In the genomic region with DNA sequence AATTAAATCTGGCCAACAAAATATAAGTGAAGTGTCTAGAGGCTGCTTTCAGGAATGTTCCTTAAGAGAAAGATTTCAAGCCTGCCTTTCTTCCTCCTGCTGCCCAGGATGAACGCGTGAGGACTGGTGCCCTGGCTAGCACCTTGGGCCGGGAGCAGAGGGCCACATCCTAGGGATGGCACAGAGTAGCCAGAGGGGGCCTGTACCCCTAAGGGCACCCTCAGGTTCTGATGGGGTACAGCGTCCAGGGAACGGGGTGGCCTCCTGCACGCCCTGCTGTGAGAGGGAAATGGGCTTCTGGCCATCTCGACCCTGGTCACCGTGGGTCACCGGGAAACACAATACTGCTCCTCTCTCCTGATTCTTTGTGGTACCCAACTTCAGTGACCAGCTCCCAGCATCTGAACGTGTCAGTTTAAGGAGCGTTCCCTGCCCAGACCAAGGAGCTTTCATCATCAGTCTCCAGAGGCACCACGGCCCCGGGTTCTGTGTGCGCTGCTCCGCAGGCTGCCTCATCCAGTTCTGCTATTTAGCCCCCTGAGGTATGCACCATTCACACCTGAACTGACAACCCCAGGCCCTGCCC, we compare ENCODE assay signal across 16 cellular contexts. TPM values are rescaled to one million over a fixed set of nuclear protein-coding genes. Genes with fewer than 3 reads are reported as not detected.
DNase-seq lines count a peak whose midpoint lies in the region; ATAC-seq, FAIRE-seq and TF ChIP-seq lines count a peak whose summit lies in the region.
"Had no signal": no experiment of that assay in that cellular context is flagged by ENCODE, and none has a peak within 500 bp of the region (broad histone marks: within the 10 kb centered on the region; RNA-seq: fewer than 3 reads in every experiment).

No MANE protein-coding gene starts in this region.

- H2AFZ ChIP-seq in IMR-90 (replicated peaks; ENCODE audit: low read length, poor library complexity) (no peak overlapping the region), astrocyte (ENCODE audit: low read depth, low read length) (no peak overlapping the region), keratinocyte (ENCODE audit: control insufficient read depth, low read length) (no peak overlapping the region), smooth muscle cell (ENCODE audit: low read depth) (no peak overlapping the region)

- H3K79me2 ChIP-seq in astrocyte (ENCODE audit: insufficient read depth, low read length) (peaks cover 23% of the 10 kb centered on the region), keratinocyte (ENCODE audit: control insufficient read depth, insufficient read depth, low read length) (peaks cover 17% of the 10 kb centered on the region), smooth muscle cell (ENCODE audit: low read depth) (peaks cover 17% of the 10 kb centered on the region)

- TF ChIP-seq RAD21 in IMR-90 (IDR thresholded peaks at IDR 0.05; ENCODE audit: low read length), result no peak

- H4K8ac ChIP-seq in IMR-90 (ENCODE audit: low read depth in 2 of 2, low read length in 2 of 2), result no peak overlapping the region

- H4K20me1 ChIP-seq in IMR-90 (ENCODE audit: insufficient read depth, low read length) (peaks cover 47% of the 10 kb centered on the region), astrocyte (ENCODE audit: insufficient read depth, low read length) (peaks cover 75% of the 10 kb centered on the region), keratinocyte (ENCODE audit: control insufficient read depth, extremely low read depth, insufficient read depth, low read length) (peaks cover 5% of the 10 kb centered on the region), smooth muscle cell (ENCODE audit: low read depth) (peaks cover 71% of the 10 kb centered on the region)

- FAIRE-seq in astrocyte (lab: Jason Lieb, UNC), result no peak
- FAIRE-seq in keratinocyte (lab: Jason Lieb, UNC), result no peak

- H3K9ac ChIP-seq in IMR-90 (ENCODE audit: low read depth, low read length) (no peak overlapping the region), astrocyte (ENCODE audit: low read length) (peak overlapping the region; percentile 35), keratinocyte (ENCODE audit: control insufficient read depth, extremely low read depth, insufficient read depth, low read length) (peak overlapping the region; percentile 19), smooth muscle cell (ENCODE audit: low read depth) (no peak overlapping the region)

- no peak overlapping the region for H2BK120ac ChIP-seq in IMR-90 (ENCODE audit: low read depth, low read length)

- no peak overlapping the region for H3K14ac ChIP-seq in IMR-90 (replicated peaks; ENCODE audit: low read depth, low read length)

- H3K36me3 ChIP-seq in IMR-90 (ENCODE audit: control insufficient read depth, insufficient read depth, low read length) (peaks cover 5% of the 10 kb centered on the region), astrocyte (ENCODE audit: insufficient read depth, low read length) (peaks cover 2% of the 10 kb centered on the region), keratinocyte (ENCODE audit: control insufficient read depth in 2 of 2, extremely low read depth in 1 of 2, insufficient read depth in 2 of 2, low read length in 2 of 2) (peaks cover 3 to 5% of the 10 kb centered on the region in 2 experiments), smooth muscle cell (ENCODE audit: low read depth) (no peaks in the 10 kb centered on the region)

- CTCF ChIA-PET in IMR-90 (lab: Yijun Ruan, JAX), result no interaction called here

- no peaks in the 10 kb centered on the region for H3K27me3 ChIP-seq in IMR-90 (ENCODE audit: control insufficient read depth, insufficient read depth, low read length)
- H3K27me3 ChIP-seq in astrocyte (ENCODE audit: insufficient read depth, low read length), result no peaks in the 10 kb centered on the region
- no peaks in the 10 kb centered on the region for H3K27me3 ChIP-seq in keratinocyte (ENCODE audit: control insufficient read depth, extremely low read depth, insufficient read depth, low read length)
- no peaks in the 10 kb centered on the region for H3K27me3 ChIP-seq in smooth muscle cell (ENCODE audit: low read depth)

- DNase-seq in IMR-90 (no peak), astrocyte (ENCODE audit: low read depth) (no peak), keratinocyte (ENCODE audit: low read depth, low spot score) (no peak), smooth muscle cell (lab: John Stamatoyannopoulos, UW; ENCODE audit: unreplicated experiment) (no peak), DMS153 (lab: John Stamatoyannopoulos, UW) (no peak), omental fat pad (ENCODE audit: low spot score) (no peak)
- no peak for DNase-seq in NK-92 treated with Interleukin-12 subunit alpha and Interleukin-12 subunit beta, amount 100 ng/mL, for 24 hours (lab: John Stamatoyannopoulos, UW)
- DNase-seq: DMS 273 treated with DMSO at 0.1 percent for 48 hours, H9, NCI-H1417 treated with DMSO at 0.1 percent for 48 hours, NCI-H2029 treated with DMSO at 0.1 percent for 48 hours, NCI-H345, NCI-H526 treated with DMSO at 0.1 percent for 48 hours, SHP77 had no signal

- peaks cover 22% of the 10 kb centered on the region for H3K4me1 ChIP-seq in IMR-90 (ENCODE audit: control insufficient read depth, insufficient read depth, low read length)
- peaks cover 32% of the 10 kb centered on the region for H3K4me1 ChIP-seq in astrocyte (ENCODE audit: insufficient read depth, low read length)
- peaks cover 28% of the 10 kb centered on the region for H3K4me1 ChIP-seq in keratinocyte (ENCODE audit: control insufficient read depth, extremely low read depth, insufficient read depth, low read length)
- H3K4me1 ChIP-seq in smooth muscle cell (ENCODE audit: low read depth), result peaks cover 7% of the 10 kb centered on the region

- H3K9me1 ChIP-seq in IMR-90 (ENCODE audit: insufficient read depth, low read length), result peaks cover 20% of the 10 kb centered on the region
- peaks cover 6% of the 10 kb centered on the region for H3K9me1 ChIP-seq in keratinocyte (ENCODE audit: control insufficient read depth, extremely low read depth, insufficient read depth, low read length)

- TF ChIP-seq POLR2A in IMR-90 (IDR thresholded peaks at IDR 0.05; ENCODE audit: low read depth, low read length), result no peak

- H3K27me3 Mint-ChIP-seq in astrocyte (ENCODE audit: low read depth, unreplicated experiment), result no peaks in the 10 kb centered on the region

- H3K9me3 Mint-ChIP-seq in astrocyte (ENCODE audit: unreplicated experiment), result no peaks in the 10 kb centered on the region
- H3K9me3 Mint-ChIP-seq: H9, IgD-negative memory B cell had no signal

- peaks cover 10% of the 10 kb centered on the region for H3K36me3 Mint-ChIP-seq in astrocyte (ENCODE audit: low read depth, unreplicated experiment)

- no peak for TF ChIP-seq CTCF in IMR-90 (conservative IDR thresholded peaks at IDR 0.05; ENCODE audit: low read depth, low read length)
- no peak for TF ChIP-seq CTCF in astrocyte (IDR thresholded peaks at IDR 0.05; ENCODE audit: insufficient read depth, low read depth, low read length)
- TF ChIP-seq CTCF in keratinocyte (optimal IDR thresholded peaks at IDR 0.05 in 1 of 3, IDR thresholded peaks at IDR 0.05 in 1 of 3, conservative IDR thresholded peaks at IDR 0.05 in 1 of 3; ENCODE audit: extremely low read depth in 1 of 3, insufficient read depth in 2 of 3, low read length in 3 of 3), result no peak
- no peak for TF ChIP-seq CTCF in smooth muscle cell (IDR thresholded peaks at IDR 0.05; ENCODE audit: borderline replicate concordance, insufficient read depth, poor library complexity, severe bottlenecking)
- no peak for TF ChIP-seq CTCF in omental fat pad (IDR thresholded peaks at IDR 0.05)

- POLR2A ChIA-PET in IMR-90 (lab: Charles Lee; ENCODE audit: unreplicated experiment), result no interaction called here

- H2AK5ac ChIP-seq in IMR-90 (ENCODE audit: low read depth, low read length), result peak overlapping the region; percentile 69

- peak overlapping the region; percentile 3; the same call in 1 of the 2 replicates for H3K4ac ChIP-seq in IMR-90 (ENCODE audit: low read depth, low read length)

- H3K4me3 ChIP-seq in IMR-90 (ENCODE audit: insufficient read depth, low read depth, low read length) (no peak overlapping the region), astrocyte (ENCODE audit: insufficient read depth, low read depth, low read length) (no peak overlapping the region), keratinocyte (ENCODE audit: control insufficient read depth in 2 of 3, extremely low read depth in 1 of 3, insufficient read depth in 2 of 3, low read depth in 1 of 3, low read length in 3 of 3) (no peak overlapping the region), smooth muscle cell (no peak overlapping the region)

- no peak overlapping the region for H4K5ac ChIP-seq in IMR-90 (ENCODE audit: low read depth, low read length)

- intact Hi-C loops in IMR-90 (cut with micrococcal nuclease), result loop anchor here (5.0 kb wide), 1 partner anchor 35 kb away; no protein-coding TSS in a partner anchor

- H2BK5ac ChIP-seq in IMR-90 (ENCODE audit: low read depth, low read length, poor library complexity, severe bottlenecking), result no peak overlapping the region

- WGBS in IMR-90 (ENCODE audit: extremely low coverage in 2 of 2, insufficient read length in 1 of 2), 2 experiments, result 100% methylated on average over 1 of the region's 15 CpGs; no CpG with 5 or more reads in 1 of the 2 experiments
- WGBS in smooth muscle cell (ENCODE audit: low lambda C conversion rate), result 97% methylated on average over 15 of the region's 15 CpGs

- no peak overlapping the region for H3K27ac ChIP-seq in IMR-90 (ENCODE audit: insufficient read depth, low read length)
- peak overlapping the region; percentile 59 for H3K27ac ChIP-seq in astrocyte (ENCODE audit: low read depth, low read length)
- peak overlapping the region; percentile 13 for H3K27ac ChIP-seq in keratinocyte (ENCODE audit: control insufficient read depth, insufficient read depth, low read length)
- peak overlapping the region; percentile 70 for H3K27ac ChIP-seq in smooth muscle cell (ENCODE audit: low read depth)

- no peak for ATAC-seq in IMR-90 (ENCODE audit: low read depth)
- no peak for ATAC-seq in omental fat pad (ENCODE audit: low FRiP score)
- no peak for ATAC-seq in HG03342 (IDR thresholded peaks at IDR 0.05; ENCODE audit: unreplicated experiment)

- H2AK9ac ChIP-seq in IMR-90 (replicated peaks; ENCODE audit: low read depth, low read length, poor library complexity), result peak overlapping the region; percentile 8

- H3K56ac ChIP-seq in IMR-90 (ENCODE audit: extremely low read depth, insufficient read depth, low read length), result no peak overlapping the region

- dilution Hi-C loops in IMR-90 (cut with HindIII; ENCODE audit: low sequenced_read_pairs, unreplicated experiment), result no loop called here
- dilution Hi-C loops in keratinocyte (cut with MboI; ENCODE audit: extremely low pct_ligation_motif_present, low sequenced_read_pairs), result no loop called here

- peaks cover 19 to 76% of the 10 kb centered on the region in 2 experiments; a peak in 3 of 4 replicates for H3K79me1 ChIP-seq in IMR-90 (ENCODE audit: low read depth in 1 of 2, low read length in 2 of 2)

- no peak overlapping the region for H4K91ac ChIP-seq in IMR-90 (ENCODE audit: insufficient read depth, low read depth, low read length)

- no peak overlapping the region for H2BK15ac ChIP-seq in IMR-90 (ENCODE audit: low read depth, low read length)

- BruUV-seq in IMR-90 (replicated peaks; lab: Mats Ljungman, UMichigan), result no TSS peak

- H3K4me1 Mint-ChIP-seq in astrocyte (ENCODE audit: low read depth, unreplicated experiment), result peaks cover 34% of the 10 kb centered on the region

- peak overlapping the region; percentile 45 for H3K4me3 Mint-ChIP-seq in astrocyte (ENCODE audit: unreplicated experiment)
- H3K4me3 Mint-ChIP-seq: H9, IgD-negative memory B cell had no signal

- peak overlapping the region; percentile 72 for H3K27ac Mint-ChIP-seq in astrocyte (ENCODE audit: unreplicated experiment)
- H3K27ac Mint-ChIP-seq: IgD-negative memory B cell had no signal

- no peak overlapping the region for H3K18ac ChIP-seq in IMR-90 (ENCODE audit: low read depth, low read length)

- no peak overlapping the region for H3K4me2 ChIP-seq in IMR-90 (ENCODE audit: low read depth, low read length)
- H3K4me2 ChIP-seq in astrocyte (ENCODE audit: low read length), result peak overlapping the region; percentile 2
- peak overlapping the region; percentile 59 for H3K4me2 ChIP-seq in keratinocyte (ENCODE audit: control insufficient read depth, extremely low read depth, insufficient read depth, low read depth, low read length)
- H3K4me2 ChIP-seq in smooth muscle cell, result peak overlapping the region; percentile 54

- in situ Hi-C loops in IMR-90 (cut with MboI; ENCODE audit: low sequenced_read_pairs), result no loop called here

- H3K23ac ChIP-seq in IMR-90 (ENCODE audit: low read depth, low read length), result no peak overlapping the region

- H3F3A ChIP-seq in smooth muscle cell (ENCODE audit: low read depth), result peaks cover 19% of the 10 kb centered on the region

- H2BK20ac ChIP-seq in IMR-90 (ENCODE audit: low read depth, low read length), result no peak overlapping the region

- H3K9me3 ChIP-seq in IMR-90 (ENCODE audit: control insufficient read depth, insufficient read depth, low read length), result no peaks in the 10 kb centered on the region
- no peaks in the 10 kb centered on the region for H3K9me3 ChIP-seq in astrocyte (ENCODE audit: insufficient read depth, low read depth, low read length)
- H3K9me3 ChIP-seq in keratinocyte (ENCODE audit: control insufficient read depth, low read depth, low read length), result no peaks in the 10 kb centered on the region
- no peaks in the 10 kb centered on the region for H3K9me3 ChIP-seq in smooth muscle cell (replicated peaks; ENCODE audit: low read depth)

RNA-seq across cellular contexts. Expression of gene MAP1LC3B, which starts 40.3 kb away (rescaled TPM):
- total RNA-seq in IMR-90 (2012; rRNA removed) (23.5 and 25.3 TPM in 2 replicates), astrocyte (206 and 221 TPM in 2 replicates), smooth muscle cell (67.5 and 77.5 TPM in 2 replicates), omental fat pad (100 to 1,000 TPM in 2 of 4 donors, 10 to 100 TPM in 2; 73.8 to 123 (median 97.8) TPM)
- polyA plus RNA-seq in IMR-90 (2012; rRNA removed) (46.9 and 57.7 TPM in 2 replicates), keratinocyte (43.6 to 50.3 TPM (median 46.3 TPM) in 3 replicates), smooth muscle cell (107 and 118 TPM in 2 replicates)
- polyA plus RNA-seq in IMR-90 (2012; cell fraction: cytosol; rRNA removed), result 30.4 and 40.6 TPM in 2 replicates
- polyA plus RNA-seq in IMR-90 (2012; cell fraction: nucleus; rRNA removed; ENCODE audit: low replicate concordance), result 7.3 and 33.0 TPM in 2 replicates
- polyA plus RNA-seq in keratinocyte (2011; ENCODE audit: low read depth), result 218 TPM
- polyA plus RNA-seq in keratinocyte (2011; cell fraction: cytosol; rRNA removed), result 61.5 and 109 TPM in 2 replicates
- polyA plus RNA-seq in keratinocyte (2011; cell fraction: nucleus; rRNA removed), result 39.9 and 43.2 TPM in 2 replicates
- 71.2 and 175 TPM in 2 replicates for polyA plus RNA-seq in keratinocyte (2012; ENCODE audit: low replicate concordance)
- 15.2 to 23.2 TPM (median 20.6 TPM) in 3 replicates for polyA minus RNA-seq in keratinocyte
- 37.2 TPM for polyA minus RNA-seq in keratinocyte (2011; cell fraction: cytosol; rRNA and poly(A)+ RNA removed)
- 12.5 and 26.0 TPM in 2 replicates for polyA minus RNA-seq in keratinocyte (2011; cell fraction: nucleus; rRNA and poly(A)+ RNA removed)

RNA-seq across cellular contexts. Expression of gene FBXO31, which starts 48.8 kb away (rescaled TPM):
- total RNA-seq in IMR-90 (2012; rRNA removed) (10.4 and 10.6 TPM in 2 replicates), astrocyte (33.4 and 34.9 TPM in 2 replicates), smooth muscle cell (9.3 and 25.6 TPM in 2 replicates), omental fat pad (100 to 1,000 TPM in 1 of 4 donors, 10 to 100 TPM in 3; 32.8 to 187 (median 61.9) TPM)
- polyA plus RNA-seq in IMR-90 (2012; rRNA removed) (16.9 and 20.7 TPM in 2 replicates), keratinocyte (12.9 to 22.3 TPM (median 17.0 TPM) in 3 replicates), smooth muscle cell (13.9 and 23.0 TPM in 2 replicates)
- polyA plus RNA-seq in IMR-90 (2012; cell fraction: cytosol; rRNA removed), result 10.1 and 14.2 TPM in 2 replicates
- 54.4 and 120 TPM in 2 replicates for polyA plus RNA-seq in IMR-90 (2012; cell fraction: nucleus; rRNA removed; ENCODE audit: low replicate concordance)
- 20.8 TPM for polyA plus RNA-seq in keratinocyte (2011; ENCODE audit: low read depth)
- 8.0 and 13.7 TPM in 2 replicates for polyA plus RNA-seq in keratinocyte (2011; cell fraction: cytosol; rRNA removed)
- 35.0 and 40.8 TPM in 2 replicates for polyA plus RNA-seq in keratinocyte (2011; cell fraction: nucleus; rRNA removed)
- 14.9 and 18.8 TPM in 2 replicates for polyA plus RNA-seq in keratinocyte (2012; ENCODE audit: low replicate concordance)
- 27.3 to 33.0 TPM (median 30.5 TPM) in 3 replicates for polyA minus RNA-seq in keratinocyte
- 20.0 TPM for polyA minus RNA-seq in keratinocyte (2011; cell fraction: cytosol; rRNA and poly(A)+ RNA removed)
- 25.2 and 38.7 TPM in 2 replicates for polyA minus RNA-seq in keratinocyte (2011; cell fraction: nucleus; rRNA and poly(A)+ RNA removed)

Comparison
In these comparisons a context has a peak if more than half of its experiments do, and no peak if none do; other contexts are left out.
1. H3K9ac ChIP-seq: peak in astrocyte (single experiment) and keratinocyte (single experiment); none in IMR-90 (single experiment) and smooth muscle cell (single experiment).